In the genomic region with DNA sequence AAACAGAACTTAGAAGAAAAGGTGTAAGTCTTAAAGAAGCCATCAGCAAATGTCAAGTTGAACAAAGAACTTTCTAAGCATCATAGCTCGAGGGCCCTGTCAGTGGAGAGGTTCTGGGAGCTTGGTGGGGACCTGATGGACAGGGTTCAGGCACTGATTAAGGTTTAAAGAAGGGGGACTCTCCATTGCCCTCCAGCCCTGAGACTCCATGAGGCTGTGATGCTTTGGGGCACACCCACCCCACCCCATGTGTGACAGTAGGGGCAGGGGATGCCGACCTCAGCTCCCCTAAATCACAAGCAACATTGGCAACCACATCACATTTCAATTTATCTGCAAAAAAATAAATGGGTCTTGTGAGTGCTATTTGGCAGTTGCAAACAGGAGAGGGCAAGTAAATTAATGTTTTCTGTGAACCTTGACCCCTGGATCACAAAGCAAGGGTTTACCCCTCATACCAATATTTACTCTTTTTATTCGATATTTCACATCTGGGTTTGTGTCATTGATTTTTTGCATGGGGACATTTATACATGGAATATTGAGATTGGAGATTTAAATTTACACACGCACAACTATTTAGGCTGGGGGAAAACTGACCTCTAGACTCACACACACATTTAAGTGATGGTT, we compare ENCODE assay signal across 33 cellular contexts. TPM values are rescaled to one million over a fixed set of nuclear protein-coding genes. Genes with fewer than 3 reads are reported as not detected.
"Had no signal": no experiment of that assay in that cellular context is flagged by ENCODE, and none has a peak within 500 bp of the region (broad histone marks: within the 10 kb centered on the region; RNA-seq: fewer than 3 reads in every experiment).

No MANE protein-coding gene starts in this region.

- H3K4me1 Mint-ChIP-seq: activated CD4-positive, alpha-beta T cell treated with anti-CD3 and anti-CD28 coated beads, Interleukin-2, amount 10 ng/mL, durations not matched to agents 7 days and 5 days; activated naive CD8-positive, alpha-beta T cell treated with anti-CD3 and anti-CD28 coated beads for 36 hours; activated T-helper 17 cell treated with anti-CD3 and anti-CD28 coated beads, Interleukin-2, amount 50 U/mL, for 72 hours had no signal

- H3K4me2 ChIP-seq: KMS-11 had no signal

- H3K4me3 Mint-ChIP-seq: activated CD4-positive, alpha-beta T cell treated with anti-CD3 and anti-CD28 coated beads, Interleukin-2, amount 10 ng/mL, durations not matched to agents 7 days and 5 days; activated CD8-positive, alpha-beta T cell treated with anti-CD3 and anti-CD28 coated beads, Interleukin-2, amount 10 ng/mL, durations not matched to agents 7 days and 5 days; activated naive CD8-positive, alpha-beta T cell treated with anti-CD3 and anti-CD28 coated beads for 36 hours; activated T-helper 17 cell treated with anti-CD3 and anti-CD28 coated beads, Interleukin-2, amount 50 U/mL, for 72 hours had no signal

- H3K27ac Mint-ChIP-seq: activated CD4-positive, alpha-beta T cell treated with anti-CD3 and anti-CD28 coated beads, Interleukin-2, amount 10 ng/mL, durations not matched to agents 7 days and 5 days; activated CD8-positive, alpha-beta T cell treated with anti-CD3 and anti-CD28 coated beads, Interleukin-2, amount 10 ng/mL, durations not matched to agents 7 days and 5 days; activated naive CD8-positive, alpha-beta T cell treated with anti-CD3 and anti-CD28 coated beads for 36 hours; activated T-helper 17 cell treated with anti-CD3 and anti-CD28 coated beads, Interleukin-2, amount 50 U/mL, for 72 hours had no signal

- DNase-seq: activated CD4-positive, alpha-beta T cell treated with anti-CD3 and anti-CD28 coated beads for 1 hour; activated CD4-positive, alpha-beta T cell treated with anti-CD3 and anti-CD28 coated beads, Interleukin-2, amount 10 ng/mL, durations not matched to agents 7 days and 5 days; activated CD4-positive, alpha-beta T cell treated with anti-CD3 and anti-CD28 coated beads, Interleukin-2, amount 50 U/mL, for 48 hours; activated CD4-positive, CD25-positive, alpha-beta regulatory T cell; activated CD8-positive, alpha-beta memory T cell treated with anti-CD3 and anti-CD28 coated beads, Interleukin-2, amount 50 U/mL, for 48 hours; activated CD8-positive, alpha-beta T cell treated with anti-CD3 and anti-CD28 coated beads, Interleukin-2, amount 10 ng/mL, durations not matched to agents 7 days and 5 days; activated effector memory CD4-positive, alpha-beta T cell treated with anti-CD3 and anti-CD28 coated beads, Interleukin-2, amount 50 U/mL, for 16 hours; activated naive CD4-positive, alpha-beta T cell; activated naive CD4-positive, alpha-beta T cell treated with anti-CD3 and anti-CD28 coated beads, Interleukin-2, amount 50 U/mL, for 16 hours; activated naive CD8-positive, alpha-beta T cell treated with anti-CD3 and anti-CD28 coated beads for 36 hours; activated T-cell treated with anti-CD3 and anti-CD28 coated beads, Interleukin-2, amount 50 U/mL, for 48 hours; amniotic stem cell; brain microvascular endothelial cell; central memory CD4-positive, alpha-beta T cell; MM.1S; MV-4-11; NCI-H1092; NCI-H1436 treated with DMSO at 0.1 percent for 48 hours; NCI-H1694 treated with DMSO at 0.1 percent for 48 hours; NCI-H2029; NCI-H345; NCI-H524 treated with DMSO at 0.1 percent for 48 hours; PC-3; SW 1271; T-helper 1 cell; T-helper 2 cell; T-helper 9 cell; WERI-Rb-1 had no signal

- H3K9ac ChIP-seq: KMS-11 had no signal

- H3K36me3 ChIP-seq: brain microvascular endothelial cell, WERI-Rb-1 had no signal

- ATAC-seq: activated CD8-positive, alpha-beta T cell treated with anti-CD3 and anti-CD28 coated beads, Interleukin-2, amount 10 ng/mL, durations not matched to agents 7 days and 5 days; activated T-helper 17 cell treated with anti-CD3 and anti-CD28 coated beads, Interleukin-2, amount 50 U/mL, for 72 hours; PC-3; Right ventricle myocardium inferior had no signal

- H3K36me3 Mint-ChIP-seq: activated naive CD8-positive, alpha-beta T cell treated with anti-CD3 and anti-CD28 coated beads for 36 hours had no signal

- H3K27ac ChIP-seq: brain microvascular endothelial cell, KMS-11, RWPE1, WERI-Rb-1 had no signal

- H3K27me3 ChIP-seq: brain microvascular endothelial cell had no signal

RNA-seq across cellular contexts. Expression of gene ANO1, which starts 37.1 kb away (rescaled TPM):
- total RNA-seq: activated CD4-positive, alpha-beta T cell treated with anti-CD3 and anti-CD28 coated beads, Interleukin-2, amount 10 ng/mL, durations not matched to agents 7 days and 5 days; activated CD8-positive, alpha-beta T cell treated with anti-CD3 and anti-CD28 coated beads, Interleukin-2, amount 10 ng/mL, durations not matched to agents 7 days and 5 days; activated naive CD8-positive, alpha-beta T cell treated with anti-CD3 and anti-CD28 coated beads for 36 hours; LHCN-M2 had no signal
